Comparison of ENCODE assay signal across 1 cellular context in genomic region chr9:114451707-114452031, GRCh38.
TF ChIP-seq lines count a peak whose summit lies in the region.

No MANE protein-coding gene starts in this region.

TF ChIP-seq in H1, 55 proteins besides CTCF, POLR2A, EP300 and RAD21:
- TF ChIP-seq PHF8 (conservative IDR thresholded peaks at IDR 0.05; ENCODE audit: low read depth, low read length) (no peak), KDM1A (IDR thresholded peaks at IDR 0.05; ENCODE audit: borderline replicate concordance, low read length) (peak; percentile 81; the same call in 1 of the 2 replicates), POU5F1 (IDR thresholded peaks at IDR 0.05; ENCODE audit: low read depth, low read length) (no peak), CHD7 (IDR thresholded peaks at IDR 0.05; ENCODE audit: insufficient replicate concordance, low read length) (no peak)
TF ChIP-seq in H1: peak in this region for 1.
